14 cellular contexts compared by ENCODE assay signal in the genomic region with DNA sequence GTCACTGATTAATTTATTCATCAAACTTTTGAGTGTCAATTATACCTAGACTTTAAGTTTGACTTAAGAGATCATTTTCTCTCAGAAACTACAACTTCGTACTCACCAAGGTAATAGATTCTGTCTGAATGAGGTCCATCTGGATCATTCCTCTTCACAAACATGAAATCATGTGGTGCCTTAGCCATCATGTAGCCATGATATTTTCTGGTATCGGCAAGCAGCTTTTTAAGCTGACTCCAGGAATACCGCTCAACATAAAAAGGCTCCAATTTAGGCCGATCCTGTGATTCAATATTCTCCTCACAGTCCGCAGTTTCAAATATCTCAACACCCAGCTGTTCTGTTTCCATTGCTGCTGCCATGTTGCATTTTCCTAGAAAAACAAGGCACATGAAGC. TPM values are rescaled to one million over a fixed set of nuclear protein-coding genes. Genes with fewer than 3 reads are reported as not detected.
DNase-seq lines count a peak whose midpoint lies in the region; ATAC-seq and TF ChIP-seq lines count a peak whose summit lies in the region.
"Had no signal": no experiment of that assay in that cellular context is flagged by ENCODE, and none has a peak within 500 bp of the region (broad histone marks: within the 10 kb centered on the region; RNA-seq: fewer than 3 reads in every experiment).

No MANE protein-coding gene starts in this region.

- H3K27ac Mint-ChIP-seq in MCF 10A (ENCODE audit: low read depth, unreplicated experiment) = no peak overlapping the region
- H3K27ac Mint-ChIP-seq: H9 had no signal

- no peaks in the 10 kb centered on the region for H3K9me3 ChIP-seq in breast epithelium
- no peaks in the 10 kb centered on the region for H3K9me3 ChIP-seq in parathyroid adenoma (ENCODE audit: control insufficient read depth, low read length)
- no peaks in the 10 kb centered on the region for H3K9me3 ChIP-seq in upper lobe of left lung
- H3K9me3 ChIP-seq: colonic mucosa, MG63, SJCRH30 had no signal

- no peaks in the 10 kb centered on the region for H3K27me3 Mint-ChIP-seq in MCF 10A (ENCODE audit: insufficient read depth, unreplicated experiment)

- H3K4me1 Mint-ChIP-seq in MCF 10A (ENCODE audit: insufficient read depth, unreplicated experiment) = peaks cover 8% of the 10 kb centered on the region

- H2AFZ ChIP-seq in parathyroid adenoma = no peak overlapping the region

- H3K27me3 ChIP-seq in breast epithelium (no peaks in the 10 kb centered on the region), parathyroid adenoma (ENCODE audit: control insufficient read depth, insufficient read depth, low read length) (no peaks in the 10 kb centered on the region), upper lobe of left lung (no peaks in the 10 kb centered on the region)
- H3K27me3 ChIP-seq: colonic mucosa, MG63, SJCRH30 had no signal

- no TSS peak for BruUV-seq in MCF 10A (replicated peaks; lab: Mats Ljungman, UMichigan)

- H3K27ac ChIP-seq in breast epithelium (peak overlapping the region; percentile 37 to 53), parathyroid adenoma (no peak overlapping the region), upper lobe of left lung (peak overlapping the region; percentile 17 to 46 (median 26))
- H3K27ac ChIP-seq: colonic mucosa, SJCRH30 had no signal

- peaks cover 8% of the 10 kb centered on the region for H3K79me2 ChIP-seq in parathyroid adenoma

- H3K4me3 ChIP-seq in breast epithelium = peak overlapping the region in 2 of 3 donors; percentile 25 to 42
- peak overlapping the region; percentile 37 for H3K4me3 ChIP-seq in fibroblast of pulmonary artery (replicated peaks; ENCODE audit: low read depth, low read length)
- no peak overlapping the region for H3K4me3 ChIP-seq in parathyroid adenoma (ENCODE audit: low read depth, low read length)
- H3K4me3 ChIP-seq in upper lobe of left lung = no peak overlapping the region
- H3K4me3 ChIP-seq: colonic mucosa, SJCRH30 had no signal

- no peaks in the 10 kb centered on the region for H3K9me3 Mint-ChIP-seq in MCF 10A (ENCODE audit: unreplicated experiment)

- no peak for TF ChIP-seq EP300 in upper lobe of left lung (IDR thresholded peaks at IDR 0.05)

- H3K36me3 ChIP-seq in breast epithelium (no peaks in the 10 kb centered on the region), parathyroid adenoma (ENCODE audit: control insufficient read depth, insufficient read depth, low read length) (no peaks in the 10 kb centered on the region), upper lobe of left lung (peaks cover 0 to 57% (median 19%) of the 10 kb centered on the region in 4 donors)

- no peak overlapping the region for H3K4me3 Mint-ChIP-seq in MCF 10A (ENCODE audit: unreplicated experiment)
- H3K4me3 Mint-ChIP-seq: H9 had no signal

- peaks cover 73% of the 10 kb centered on the region for H3K36me3 Mint-ChIP-seq in MCF 10A (ENCODE audit: insufficient read depth, unreplicated experiment)

- intact Hi-C loops in breast epithelium (cut with DNase I; ENCODE audit: low total_unique reads) (no loop called here), MCF 10A (cut with micrococcal nuclease) (no loop called here)

- H3K4me1 ChIP-seq in breast epithelium (peaks cover 0 to 15% of the 10 kb centered on the region in 2 donors), parathyroid adenoma (peaks cover 5% of the 10 kb centered on the region), upper lobe of left lung (peaks cover 16 to 44% (median 29%) of the 10 kb centered on the region in 4 donors)

- CTCF ChIA-PET in MCF 10A (lab: Yijun Ruan, JAX) = no interaction called here

- H3K9ac ChIP-seq in parathyroid adenoma = no peak overlapping the region

- TF ChIP-seq CTCF in breast epithelium (IDR thresholded peaks at IDR 0.05) (no peak), MCF 10A (IDR thresholded peaks at IDR 0.05; ENCODE audit: unreplicated experiment) (no peak), fibroblast of pulmonary artery (IDR thresholded peaks at IDR 0.05; ENCODE audit: low read length, missing control alignments) (no peak), parathyroid adenoma (IDR thresholded peaks at IDR 0.05) (no peak), upper lobe of left lung (IDR thresholded peaks at IDR 0.05) (no peak)

- TF ChIP-seq POLR2A in breast epithelium (IDR thresholded peaks at IDR 0.05) (no peak), upper lobe of left lung (IDR thresholded peaks at IDR 0.05) (no peak)

- ATAC-seq in upper lobe of left lung (ENCODE audit: low FRiP score in 2 of 2) (no peak), HG03039 (IDR thresholded peaks at IDR 0.05; ENCODE audit: unreplicated experiment) (no peak)

- 86 to 89% methylated on average over 5 of the region's 5 CpGs for WGBS in upper lobe of left lung, 2 donors

- no peak for DNase-seq in breast epithelium (ENCODE audit: low spot score in 2 of 2)
- no peak for DNase-seq in MCF 10A (ENCODE audit: unreplicated experiment)
- no peak for DNase-seq in fibroblast of pulmonary artery (ENCODE audit: low read depth)
- no peak for DNase-seq in upper lobe of left lung
- no peak for DNase-seq in activated CD4-positive, CD25-positive, alpha-beta regulatory T cell (lab: John Stamatoyannopoulos, UW)
- no peak for DNase-seq in DMS114 treated with DMSO at 0.1 percent for 48 hours (lab: John Stamatoyannopoulos, UW; ENCODE audit: unreplicated experiment)
- DNase-seq: activated naive CD4-positive, alpha-beta T cell treated with Interleukin-2 at 50 U/mL for 16 hours; Calu3; colonic mucosa; H9; SJCRH30 had no signal

- peak overlapping the region; percentile 17 for H3K4me2 ChIP-seq in parathyroid adenoma (ENCODE audit: low read length)

- POLR2A ChIA-PET in MCF 10A (lab: Yijun Ruan, JAX) = interaction anchor here (0.7 to 1.5 kb wide), 3 partner anchors 19 to 44 kb away, joined by 3 to 4 read pairs (median 3); no protein-coding TSS in a partner anchor

RNA-seq across cellular contexts. Expression of a gene that starts 5.3 kb away (rescaled TPM):
- total RNA-seq in breast epithelium (10 to 100 TPM; 35.0 to 47.0 (median 42.6) TPM), MCF 10A (2022) (24.5 and 27.5 TPM in 2 replicates), upper lobe of left lung (10 to 100 TPM; 24.3 to 32.4 (median 30.1) TPM)

RNA-seq across cellular contexts. Expression of a gene that starts 18.1 kb away (rescaled TPM):
- total RNA-seq in breast epithelium (100 to 1,000 TPM in 1 of 3 donors, 10 to 100 TPM in 2; 23.2 to 103 (median 78.3) TPM), MCF 10A (2022) (26.8 and 31.4 TPM in 2 replicates), upper lobe of left lung (10 to 100 TPM; 14.7 to 65.7 (median 42.6) TPM)

Comparison
In these comparisons a context has a peak if more than half of its experiments do, and no peak if none do; other contexts are left out.
1. H3K4me3 ChIP-seq: peak in breast epithelium (2 of 3) and fibroblast of pulmonary artery (single experiment); none in parathyroid adenoma (single experiment) and upper lobe of left lung (0 of 4).